Comparison of ENCODE assay signal across 28 cellular contexts in the genomic region with DNA sequence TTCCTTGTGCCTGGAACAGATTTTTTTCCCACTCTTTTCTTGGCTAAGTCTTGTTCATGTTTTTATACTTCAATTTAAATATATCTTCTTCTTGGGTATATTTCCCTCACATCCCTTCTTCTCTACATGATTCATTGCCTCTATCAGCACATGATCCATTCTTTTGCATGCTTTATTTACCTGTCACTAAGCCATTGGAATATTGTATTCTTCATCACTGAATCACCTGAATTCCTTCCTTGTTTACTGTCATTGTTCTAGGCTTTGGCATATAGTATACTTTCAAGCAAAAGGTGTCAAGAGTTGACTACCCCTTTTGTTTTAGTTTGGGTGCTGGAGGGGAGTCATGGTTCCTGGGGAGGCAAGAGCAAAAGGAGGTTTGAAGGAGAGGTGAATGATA.
"Had no signal": no experiment of that assay in that cellular context is flagged by ENCODE, and none has a peak within 500 bp of the region (broad histone marks: within the 10 kb centered on the region; RNA-seq: fewer than 3 reads in every experiment).

No MANE protein-coding gene starts in this region.

- H3K36me3 ChIP-seq: WERI-Rb-1 had no signal

- H3K4me1 ChIP-seq: body of pancreas had no signal

- ATAC-seq: activated CD4-positive, CD25-positive, alpha-beta regulatory T cell treated with anti-CD3 and anti-CD28 coated beads, Interleukin-2, amount 50 U/mL, for 24 hours; activated CD8-positive, alpha-beta T cell treated with anti-CD3 and anti-CD28 coated beads for 36 hours; activated T-cell treated with anti-CD3 and anti-CD28 coated beads, Interleukin-2, amount 50 U/mL, for 4 hours; activated T-helper 17 cell treated with anti-CD3 and anti-CD28 coated beads, Interleukin-2, amount 50 U/mL, for 72 hours; body of pancreas; esophagus mucosa; T-helper 17 cell had no signal

- H3K27ac ChIP-seq: body of pancreas, WERI-Rb-1 had no signal

- H3K4me3 ChIP-seq: body of pancreas, dorsolateral prefrontal cortex had no signal

- H3K27me3 Mint-ChIP-seq: activated B cell treated with CpG ODN at 0.5 μM for 24 hours; activated CD8-positive, alpha-beta T cell treated with anti-CD3 and anti-CD28 coated beads for 36 hours; activated naive CD8-positive, alpha-beta T cell; activated T-helper 17 cell treated with anti-CD3 and anti-CD28 coated beads, Interleukin-2, amount 50 U/mL, for 72 hours; dendritic cell treated with granulocyte-macrophage colony-stimulating factor and Interleukin-4, amounts not matched to agents 40 ng/mL and 50 ng/mL, for 4 days; T-helper 17 cell had no signal

- H3K4me3 Mint-ChIP-seq: activated B cell treated with CpG ODN at 0.5 μM for 24 hours; activated CD8-positive, alpha-beta T cell treated with anti-CD3 and anti-CD28 coated beads for 36 hours; activated naive CD8-positive, alpha-beta T cell; activated T-cell treated with anti-CD3 and anti-CD28 coated beads, Interleukin-2, amount 50 U/mL, for 4 hours; activated T-helper 17 cell treated with anti-CD3 and anti-CD28 coated beads, Interleukin-2, amount 50 U/mL, for 72 hours; dendritic cell treated with granulocyte-macrophage colony-stimulating factor and Interleukin-4, amounts not matched to agents 40 ng/mL and 50 ng/mL, for 4 days; T-helper 17 cell; T-helper 2 cell treated with Interferon-gamma antibody and Interleukin-4, amounts not matched to agents 5 μg/mL and 100 μg/mL, for 36 hours had no signal

- H3K36me3 Mint-ChIP-seq: activated naive CD8-positive, alpha-beta T cell had no signal

- DNase-seq: activated B cell treated with CpG ODN at 0.5 μM for 24 hours; activated CD4-positive, alpha-beta T cell treated with anti-CD3 and anti-CD28 coated beads for 48 hours; activated CD4-positive, alpha-beta T cell treated with anti-CD3 and anti-CD28 coated beads, Interleukin-2, amount 50 U/mL, for 1 hour; activated CD4-positive, alpha-beta T cell treated with anti-CD3 and anti-CD28 coated beads, Interleukin-2, amount 50 U/mL, for 48 hours; activated CD8-positive, alpha-beta memory T cell treated with anti-CD3 and anti-CD28 coated beads for 24 hours; activated CD8-positive, alpha-beta T cell treated with anti-CD3 and anti-CD28 coated beads for 36 hours; activated effector memory CD4-positive, alpha-beta T cell treated with Interleukin-2 at 50 U/mL for 16 hours; activated gamma-delta T cell treated with Interleukin-2 at 50 U/mL for 16 hours; activated naive CD4-positive, alpha-beta T cell treated with anti-CD3 and anti-CD28 coated beads, Interleukin-2, amount 50 U/mL, for 16 hours; activated naive CD4-positive, alpha-beta T cell treated with Interleukin-2 at 50 U/mL for 16 hours; activated T-cell treated with anti-CD3 and anti-CD28 coated beads, Interleukin-2, amount 50 U/mL, for 4 hours; amniotic stem cell; aorta; body of pancreas; effector memory CD4-positive, alpha-beta T cell; foreskin melanocyte; T-helper 1 cell; T-helper 17 cell; T1000; WERI-Rb-1 had no signal

- H3K4me1 Mint-ChIP-seq: activated B cell treated with CpG ODN at 0.5 μM for 24 hours; activated T-helper 17 cell treated with anti-CD3 and anti-CD28 coated beads, Interleukin-2, amount 50 U/mL, for 72 hours; T-helper 17 cell had no signal

- H3K27me3 ChIP-seq: body of pancreas, dorsolateral prefrontal cortex had no signal

- H3K27ac Mint-ChIP-seq: activated B cell treated with CpG ODN at 0.5 μM for 24 hours; activated CD8-positive, alpha-beta T cell treated with anti-CD3 and anti-CD28 coated beads for 36 hours; activated naive CD8-positive, alpha-beta T cell; activated T-helper 17 cell treated with anti-CD3 and anti-CD28 coated beads, Interleukin-2, amount 50 U/mL, for 72 hours; dendritic cell treated with granulocyte-macrophage colony-stimulating factor and Interleukin-4, amounts not matched to agents 40 ng/mL and 50 ng/mL, for 4 days; T-helper 17 cell; T-helper 2 cell treated with Interferon-gamma antibody and Interleukin-4, amounts not matched to agents 5 μg/mL and 100 μg/mL, for 36 hours had no signal

- FAIRE-seq: colon had no signal
